ENCODE assay signal across 8 cellular contexts in the genomic region with DNA sequence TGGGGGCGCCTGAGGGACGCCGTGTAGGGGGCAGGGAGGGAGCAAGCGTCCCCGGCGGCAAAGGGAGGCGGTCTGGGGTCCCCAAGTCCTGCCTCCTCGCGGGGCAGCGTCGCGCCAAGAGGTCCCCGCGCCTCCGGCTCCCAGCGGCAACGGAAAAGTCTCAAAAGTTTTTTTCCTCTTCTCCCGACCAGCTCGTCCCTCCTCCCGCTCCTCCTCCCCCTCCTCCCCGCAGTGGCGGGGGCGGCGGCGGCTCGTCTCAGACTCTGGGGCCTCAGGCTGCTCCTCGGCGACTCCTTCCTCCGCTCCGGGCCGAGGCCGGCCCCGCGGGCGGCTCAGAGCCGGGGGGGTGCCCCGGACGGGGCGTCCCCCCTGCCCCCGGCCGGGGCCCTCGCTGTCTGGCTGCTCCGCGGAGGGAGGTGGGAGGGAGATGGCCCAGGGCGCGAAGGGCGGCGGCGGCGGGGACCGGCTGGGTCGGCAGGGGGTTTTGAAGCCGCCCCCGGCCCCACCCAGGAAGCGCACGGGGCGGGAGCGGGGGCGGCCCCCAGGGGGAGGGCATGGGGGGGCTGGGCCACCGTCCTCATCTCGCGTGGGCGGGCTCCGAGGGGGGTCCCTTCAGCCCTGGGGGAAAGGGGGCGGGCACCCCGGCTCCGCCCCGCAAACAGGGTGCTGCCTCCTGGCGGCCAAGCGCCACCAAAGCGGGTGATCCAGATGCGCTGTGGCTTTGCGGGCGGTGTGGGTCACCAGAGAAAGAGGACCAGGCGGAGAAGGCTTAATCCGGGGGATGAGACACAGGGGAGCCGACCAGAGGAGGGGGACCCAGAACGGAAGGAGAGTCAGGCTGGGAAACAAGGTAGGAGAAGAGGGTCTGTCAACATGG. TPM values are rescaled to one million over a fixed set of nuclear protein-coding genes. Genes with fewer than 3 reads are reported as not detected.
A peak's percentile ranks its signal among the peaks of the same experiment; 100 is the strongest.
DNase-seq lines count a peak whose midpoint lies in the region; ATAC-seq, FAIRE-seq and TF ChIP-seq lines count a peak whose summit lies in the region.

A gene (minus strand): TSS at position 457 of the 877 bp plus-strand sequence. CDS start 878 bp downstream, outside the sequence.

- ATAC-seq in GM18867 (IDR thresholded peaks at IDR 0.05; ENCODE audit: unreplicated experiment), result peak; percentile 40
- ATAC-seq in HG03354 (IDR thresholded peaks at IDR 0.05; ENCODE audit: poor library complexity, severe bottlenecking, unreplicated experiment), result peak; percentile 49
- peak; percentile 56 to 64 for ATAC-seq in naive B cell (ENCODE audit: low read depth in 2 of 2)

- no peaks in the 10 kb centered on the region for H3K9me3 ChIP-seq in esophagus squamous epithelium

- H3K27ac ChIP-seq in ACC112 (ENCODE audit: low read depth, low read length) (peak within 1 kb of the TSS; percentile 16; the same call in 1 of the 2 replicates), esophagus squamous epithelium (peak within 1 kb of the TSS; percentile 82 to 95 (median 92))

- DNase-seq in RCC 7860 (ENCODE audit: low spot score) (peak; percentile 68), esophagus squamous epithelium (lab: John Stamatoyannopoulos, UW) (peak; percentile 55), naive B cell (peak; percentile 95)
- DNase-seq in activated T-cell treated with anti-CD3 and anti-CD28 coated beads, Interleukin-2, amount 50 U/mL, for 48 hours, result peak; percentile 92 to 94
- DNase-seq in stimulated activated CD8-positive, alpha-beta memory T cell treated with anti-CD3 and anti-CD28 coated beads, Interleukin-7, amount 100 ng/mL, for 4 hours (ENCODE audit: low read depth in 2 of 2), result peak; percentile 90 to 97

- peaks cover 0 to 3% (median 0%) of the 10 kb centered on the region in 7 donors for H3K9me3 Mint-ChIP-seq in naive B cell

- H3K4me1 Mint-ChIP-seq in naive B cell, result peaks cover 45 to 63% (median 58%) of the 10 kb centered on the region in 3 donors

- peak in 2 of 4 donors; percentile 69 to 75 for TF ChIP-seq POLR2A in esophagus squamous epithelium (IDR thresholded peaks at IDR 0.05)

- H3K79me2 ChIP-seq in ACC112 (ENCODE audit: control insufficient read depth, insufficient read depth, low read length, unreplicated experiment), result peaks cover 37% of the 10 kb centered on the region

- H3K27me3 ChIP-seq in ACC112 (ENCODE audit: insufficient read depth, low read length), result no peaks in the 10 kb centered on the region
- no peaks in the 10 kb centered on the region for H3K27me3 ChIP-seq in esophagus squamous epithelium

- peaks cover 0 to 5% of the 10 kb centered on the region in 2 donors for H3K36me3 Mint-ChIP-seq in naive B cell

- no peaks in the 10 kb centered on the region for H3K27me3 Mint-ChIP-seq in naive B cell

- no peaks in the 10 kb centered on the region for H3K36me3 ChIP-seq in ACC112 (ENCODE audit: insufficient read depth, low read length)
- H3K36me3 ChIP-seq in esophagus squamous epithelium, result no peaks in the 10 kb centered on the region

- peak; percentile 83 to 90 (median 87) for TF ChIP-seq CTCF in esophagus squamous epithelium (IDR thresholded peaks at IDR 0.05)

- no peaks in the 10 kb centered on the region for H3K4me1 ChIP-seq in ACC112 (ENCODE audit: control insufficient read depth, insufficient read depth, low read length, unreplicated experiment)
- peaks cover 14 to 81% (median 17%) of the 10 kb centered on the region in 3 donors for H3K4me1 ChIP-seq in esophagus squamous epithelium

- H3K4me3 ChIP-seq in ACC112 (ENCODE audit: low read depth, low read length) (peak within 1 kb of the TSS; percentile 98), esophagus squamous epithelium (peak within 1 kb of the TSS; percentile 75 to 90 (median 79))

- intact Hi-C loops in esophagus squamous epithelium (cut with DNase I), result no loop called here

- H3K4me3 Mint-ChIP-seq in naive B cell, result peak within 1 kb of the TSS; percentile 92 to 100 (median 98)

- peak within 1 kb of the TSS; percentile 94 to 99 (median 98) for H3K27ac Mint-ChIP-seq in naive B cell

- 1 to 8% methylated on average over 4 to 30 of the region's 78 CpGs for WGBS in esophagus squamous epithelium, 2 donors

- no peak within 1 kb of the TSS for H2AFZ ChIP-seq in ACC112 (ENCODE audit: low read length, unreplicated experiment)

- no peak for FAIRE-seq in RCC 7860 (lab: Jason Lieb, UNC)

RNA-seq across cellular contexts. Expression of the gene that starts here (rescaled TPM):
- 10 to 100 TPM; 13.6 to 36.2 (median 31.9) TPM for total RNA-seq in esophagus squamous epithelium
- 10 to 100 TPM; 20.1 to 61.9 (median 35.4) TPM for polyA plus RNA-seq in naive B cell (ENCODE audit: low read depth in 6 of 6)

Comparison
In these comparisons a context has a peak if more than half of its experiments do, and no peak if none do; other contexts are left out.
1. Peak in every context shown above with its lines: DNase-seq, ATAC-seq, H3K4me3 ChIP-seq and H3K27ac ChIP-seq.